ENCODE assay signal across 2 cellular contexts in the genomic region with DNA sequence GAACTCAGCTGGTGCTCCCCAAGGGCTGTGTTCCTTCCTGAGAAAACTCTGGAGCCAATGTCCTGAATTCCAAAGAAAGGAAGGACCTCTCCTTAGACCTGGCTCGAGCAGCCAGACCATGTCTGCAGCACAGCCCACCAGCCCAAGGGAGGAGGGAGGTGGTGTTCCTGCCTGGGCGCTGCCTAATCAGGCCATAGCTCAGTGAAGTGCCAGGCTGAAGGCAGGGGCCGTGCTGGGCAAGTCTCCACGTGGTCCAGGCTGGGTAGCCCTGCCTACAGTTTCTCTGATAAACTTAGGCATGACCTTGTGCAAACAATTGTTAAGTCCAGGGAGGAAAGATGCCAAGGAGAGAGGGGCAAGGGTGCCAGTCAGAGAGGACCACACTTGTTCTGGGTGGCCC.
TF ChIP-seq lines count a peak whose summit lies in the region.

No MANE protein-coding gene starts in this region.

TF ChIP-seq in SK-N-SH, 30 proteins besides CTCF, POLR2A, EP300 and RAD21 (continued from another document):
- no peak for TF ChIP-seq ZBTB33 (IDR thresholded peaks at IDR 0.05; ENCODE audit: borderline replicate concordance, low read depth)

TF ChIP-seq in SK-N-SH treated with all-trans-retinoic acid at 6 μM for 48 hours, 23 proteins besides CTCF, POLR2A, EP300 and RAD21 (continued from another document):
- TF ChIP-seq ZC3H10 (CRISPR knock-in tag; IDR thresholded peaks at IDR 0.05) = no peak
- no peak for TF ChIP-seq TOX (CRISPR knock-in tag; IDR thresholded peaks at IDR 0.05; ENCODE audit: borderline replicate concordance)
- TF ChIP-seq TSHZ2 (CRISPR knock-in tag; IDR thresholded peaks at IDR 0.05) = no peak
TF ChIP-seq in SK-N-SH treated with all-trans-retinoic acid at 6 μM for 48 hours: peak in this region for 0.
